10 cellular contexts compared by ENCODE assay signal in genomic region chr3:11226042-11226370, GRCh38. TPM values are rescaled to one million over a fixed set of nuclear protein-coding genes. Genes with fewer than 3 reads are reported as not detected.
DNase-seq lines count a peak whose midpoint lies in the region; ATAC-seq, FAIRE-seq and TF ChIP-seq lines count a peak whose summit lies in the region.
"Had no signal": no experiment of that assay in that cellular context is flagged by ENCODE, and none has a peak within 500 bp of the region (broad histone marks: within the 10 kb centered on the region; RNA-seq: fewer than 3 reads in every experiment).

No MANE protein-coding gene starts in this region.

- peak overlapping the region; percentile 5 for H3K4me3 Mint-ChIP-seq in astrocyte (ENCODE audit: unreplicated experiment)

- peaks cover 2% of the 10 kb centered on the region for H3K9me3 Mint-ChIP-seq in astrocyte (ENCODE audit: unreplicated experiment)

- no peak overlapping the region for H3K4me3 ChIP-seq in SK-N-SH (ENCODE audit: low read depth in 2 of 2, low read length in 1 of 2)
- peak overlapping the region; percentile 50 for H3K4me3 ChIP-seq in astrocyte (ENCODE audit: insufficient read depth, low read depth, low read length)
- H3K4me3 ChIP-seq in lower lobe of right lung: peak overlapping the region; percentile 47
- H3K4me3 ChIP-seq in subcutaneous abdominal adipose tissue (ENCODE audit: low read depth in 1 of 5, low read length in 5 of 5): peak overlapping the region in 3 of 5 donors; percentile 35 to 51 (median 42)

- H3K27ac Mint-ChIP-seq in astrocyte (ENCODE audit: unreplicated experiment): peak overlapping the region; percentile 95

- no peaks in the 10 kb centered on the region for H3K27me3 Mint-ChIP-seq in astrocyte (ENCODE audit: low read depth, unreplicated experiment)

- CTCF ChIA-PET in SK-N-SH (lab: Yijun Ruan, JAX): interaction anchor here (1.2 kb wide), 1 partner anchor 10 kb away, joined by 3 read pairs; no protein-coding TSS in a partner anchor

- intact Hi-C loops in lower lobe of right lung (cut with DNase I): no loop called here

- H3K4me2 ChIP-seq in SK-N-SH (peak overlapping the region; percentile 12; the same call in 1 of the 2 replicates), astrocyte (ENCODE audit: low read length) (peak overlapping the region; percentile 85)

- H3K4me1 Mint-ChIP-seq in astrocyte (ENCODE audit: low read depth, unreplicated experiment): peaks cover 14% of the 10 kb centered on the region

- H3K9me3 ChIP-seq in SK-N-SH: no peaks in the 10 kb centered on the region
- no peaks in the 10 kb centered on the region for H3K9me3 ChIP-seq in astrocyte (ENCODE audit: insufficient read depth, low read depth, low read length)
- no peaks in the 10 kb centered on the region for H3K9me3 ChIP-seq in lower lobe of right lung
- no peaks in the 10 kb centered on the region for H3K9me3 ChIP-seq in subcutaneous abdominal adipose tissue (ENCODE audit: control insufficient read depth in 5 of 5, low read length in 5 of 5)

- FAIRE-seq in astrocyte (lab: Jason Lieb, UNC): no peak

- TF ChIP-seq RAD21 in SK-N-SH (IDR thresholded peaks at IDR 0.05; ENCODE audit: low read length): no peak

- H3K9ac ChIP-seq in SK-N-SH: no peak overlapping the region; the same call in 1 of the 2 replicates
- peak overlapping the region; percentile 79 for H3K9ac ChIP-seq in astrocyte (ENCODE audit: low read length)
- H3K9ac ChIP-seq in subcutaneous abdominal adipose tissue (ENCODE audit: low read length in 5 of 5): peak overlapping the region in 1 of 5 donors; percentile 42

- H3K9me2 ChIP-seq in SK-N-SH: no peaks in the 10 kb centered on the region

- no peak for TF ChIP-seq EP300 in SK-N-SH (IDR thresholded peaks at IDR 0.05; ENCODE audit: borderline replicate concordance in 1 of 2, low read depth in 1 of 2, low read length in 1 of 2)

- peaks cover 5% of the 10 kb centered on the region for H3K36me3 Mint-ChIP-seq in astrocyte (ENCODE audit: low read depth, unreplicated experiment)

- DNase-seq in SK-N-SH: no peak
- no peak for DNase-seq in astrocyte (ENCODE audit: low read depth)
- DNase-seq in lower lobe of right lung: no peak
- DNase-seq in anterior cingulate cortex (lab: John Stamatoyannopoulos, UW): no peak
- DNase-seq in stimulated activated CD4-positive, alpha-beta T cell treated with anti-CD3 and anti-CD28 coated beads, Interleukin-12 subunit alpha, Interleukin-12 subunit beta, amount 100 ng/mL, for 4 hours: no peak
- DNase-seq: amniotic stem cell; NK-92 treated with Interleukin-12 subunit alpha and Interleukin-12 subunit beta, amount 100 ng/mL, for 24 hours had no signal

- H3K27me3 ChIP-seq in SK-N-SH (ENCODE audit: insufficient read depth): no peaks in the 10 kb centered on the region
- H3K27me3 ChIP-seq in astrocyte (ENCODE audit: insufficient read depth, low read length): no peaks in the 10 kb centered on the region
- no peaks in the 10 kb centered on the region for H3K27me3 ChIP-seq in lower lobe of right lung (ENCODE audit: low read depth)
- H3K27me3 ChIP-seq in subcutaneous abdominal adipose tissue (ENCODE audit: control insufficient read depth in 5 of 5, insufficient read depth in 4 of 5, low read length in 5 of 5): no peaks in the 10 kb centered on the region

- peak overlapping the region in 1 of 2 experiments; percentile 71; a peak in 2 of 4 replicates for H3K27ac ChIP-seq in SK-N-SH (ENCODE audit: low read depth in 2 of 2, low read length in 1 of 2)
- H3K27ac ChIP-seq in astrocyte (ENCODE audit: low read depth, low read length): peak overlapping the region; percentile 92
- peak overlapping the region; percentile 85 for H3K27ac ChIP-seq in lower lobe of right lung
- peak overlapping the region; percentile 70 for H3K27ac ChIP-seq in subcutaneous abdominal adipose tissue (ENCODE audit: low read depth, low read length)

- no peak for ATAC-seq in SK-N-SH treated with all-trans-retinoic acid at 6 μM for 48 hours
- no peak for ATAC-seq in lower lobe of right lung
- no peak for ATAC-seq in GM19463 (IDR thresholded peaks at IDR 0.05; ENCODE audit: unreplicated experiment)

- H3K4me1 ChIP-seq in SK-N-SH (ENCODE audit: control insufficient read depth in 1 of 2, insufficient read depth in 2 of 2, low read depth in 1 of 2, low read length in 1 of 2): peaks cover 0 to 10% of the 10 kb centered on the region in 2 experiments; a peak in 1 of 4 replicates
- H3K4me1 ChIP-seq in astrocyte (ENCODE audit: insufficient read depth, low read length): peaks cover 14% of the 10 kb centered on the region
- peaks cover 35% of the 10 kb centered on the region for H3K4me1 ChIP-seq in lower lobe of right lung
- peaks cover 0 to 33% (median 17%) of the 10 kb centered on the region in 5 donors for H3K4me1 ChIP-seq in subcutaneous abdominal adipose tissue (ENCODE audit: control insufficient read depth in 5 of 5, insufficient read depth in 5 of 5, low read length in 5 of 5)

- H3K36me3 ChIP-seq in SK-N-SH (replicated peaks in 1 of 2; ENCODE audit: control insufficient read depth in 1 of 2, insufficient read depth in 2 of 2, low read length in 1 of 2): peaks cover 0 to 10% of the 10 kb centered on the region in 2 experiments
- peaks cover 3% of the 10 kb centered on the region for H3K36me3 ChIP-seq in astrocyte (ENCODE audit: insufficient read depth, low read length)
- no peaks in the 10 kb centered on the region for H3K36me3 ChIP-seq in lower lobe of right lung
- H3K36me3 ChIP-seq in subcutaneous abdominal adipose tissue (ENCODE audit: control insufficient read depth in 5 of 5, insufficient read depth in 5 of 5, low read length in 5 of 5): peaks cover 0 to 3% (median 0%) of the 10 kb centered on the region in 5 donors

- POLR2A ChIA-PET in SK-N-SH (lab: Yijun Ruan, JAX): no interaction called here

- H4K20me1 ChIP-seq in SK-N-SH (ENCODE audit: insufficient read depth) (no peaks in the 10 kb centered on the region), astrocyte (ENCODE audit: insufficient read depth, low read length) (no peaks in the 10 kb centered on the region)

- 90% methylated on average over 6 of the region's 6 CpGs for WGBS in SK-N-SH (ENCODE audit: low lambda C conversion rate)

- TF ChIP-seq CTCF in SK-N-SH (IDR thresholded peaks at IDR 0.05): no peak
- TF ChIP-seq CTCF in astrocyte (IDR thresholded peaks at IDR 0.05; ENCODE audit: insufficient read depth, low read depth, low read length): no peak
- no peak for TF ChIP-seq CTCF in lower lobe of right lung (IDR thresholded peaks at IDR 0.05)

- peaks cover 95% of the 10 kb centered on the region for H3K79me2 ChIP-seq in SK-N-SH (ENCODE audit: insufficient read depth)
- peaks cover 46% of the 10 kb centered on the region for H3K79me2 ChIP-seq in astrocyte (ENCODE audit: insufficient read depth, low read length)

- H2AFZ ChIP-seq in SK-N-SH (ENCODE audit: low read depth): no peak overlapping the region
- H2AFZ ChIP-seq in astrocyte (ENCODE audit: low read depth, low read length): peak overlapping the region; percentile 64

- peaks cover 5% of the 10 kb centered on the region for H3F3A ChIP-seq in SK-N-SH (replicated peaks; ENCODE audit: insufficient read depth)

TF ChIP-seq in SK-N-SH, 30 proteins besides CTCF, POLR2A, EP300 and RAD21:
- TF ChIP-seq, protein P1, sequence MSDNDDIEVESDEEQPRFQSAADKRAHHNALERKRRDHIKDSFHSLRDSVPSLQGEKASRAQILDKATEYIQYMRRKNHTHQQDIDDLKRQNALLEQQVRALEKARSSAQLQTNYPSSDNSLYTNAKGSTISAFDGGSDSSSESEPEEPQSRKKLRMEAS (IDR thresholded peaks at IDR 0.05; ENCODE audit: low read depth): no peak
- no peak for TF ChIP-seq USF1 (IDR thresholded peaks at IDR 0.05; ENCODE audit: borderline replicate concordance, low read depth)
- TF ChIP-seq, protein P2, sequence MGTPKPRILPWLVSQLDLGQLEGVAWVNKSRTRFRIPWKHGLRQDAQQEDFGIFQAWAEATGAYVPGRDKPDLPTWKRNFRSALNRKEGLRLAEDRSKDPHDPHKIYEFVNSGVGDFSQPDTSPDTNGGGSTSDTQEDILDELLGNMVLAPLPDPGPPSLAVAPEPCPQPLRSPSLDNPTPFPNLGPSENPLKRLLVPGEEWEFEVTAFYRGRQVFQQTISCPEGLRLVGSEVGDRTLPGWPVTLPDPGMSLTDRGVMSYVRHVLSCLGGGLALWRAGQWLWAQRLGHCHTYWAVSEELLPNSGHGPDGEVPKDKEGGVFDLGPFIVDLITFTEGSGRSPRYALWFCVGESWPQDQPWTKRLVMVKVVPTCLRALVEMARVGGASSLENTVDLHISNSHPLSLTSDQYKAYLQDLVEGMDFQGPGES (IDR thresholded peaks at IDR 0.05; ENCODE audit: low read depth, low read length): no peak

TF ChIP-seq in SK-N-SH treated with all-trans-retinoic acid at 6 μM for 48 hours, 23 proteins besides CTCF, POLR2A, EP300 and RAD21 (continues in another document):
- no peak for TF ChIP-seq RARB (CRISPR knock-in tag; IDR thresholded peaks at IDR 0.05)
- TF ChIP-seq SNAI2 (CRISPR knock-in tag; IDR thresholded peaks at IDR 0.05): no peak
- TF ChIP-seq, protein P3, sequence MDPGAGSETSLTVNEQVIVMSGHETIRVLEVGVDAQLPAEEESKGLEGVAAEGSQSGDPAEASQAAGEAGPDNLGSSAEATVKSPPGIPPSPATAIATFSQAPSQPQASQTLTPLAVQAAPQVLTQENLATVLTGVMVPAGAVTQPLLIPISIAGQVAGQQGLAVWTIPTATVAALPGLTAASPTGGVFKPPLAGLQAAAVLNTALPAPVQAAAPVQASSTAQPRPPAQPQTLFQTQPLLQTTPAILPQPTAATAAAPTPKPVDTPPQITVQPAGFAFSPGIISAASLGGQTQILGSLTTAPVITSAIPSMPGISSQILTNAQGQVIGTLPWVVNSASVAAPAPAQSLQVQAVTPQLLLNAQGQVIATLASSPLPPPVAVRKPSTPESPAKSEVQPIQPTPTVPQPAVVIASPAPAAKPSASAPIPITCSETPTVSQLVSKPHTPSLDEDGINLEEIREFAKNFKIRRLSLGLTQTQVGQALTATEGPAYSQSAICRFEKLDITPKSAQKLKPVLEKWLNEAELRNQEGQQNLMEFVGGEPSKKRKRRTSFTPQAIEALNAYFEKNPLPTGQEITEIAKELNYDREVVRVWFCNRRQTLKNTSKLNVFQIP (CRISPR knock-in tag; IDR thresholded peaks at IDR 0.05; ENCODE audit: borderline replicate concordance, low read depth): no peak
- TF ChIP-seq ZNF8 (CRISPR knock-in tag; IDR thresholded peaks at IDR 0.05): no peak

RNA-seq across cellular contexts. Expression of gene ATG7, which starts 46.2 kb away (rescaled TPM):
- 29.5 and 44.5 TPM in 2 replicates for polyA plus RNA-seq in SK-N-SH (2012; rRNA removed)
- polyA plus RNA-seq in SK-N-SH (2012; cell fraction: cytosol; rRNA removed): 30.6 and 32.5 TPM in 2 replicates
- 56.7 and 62.5 TPM in 2 replicates for polyA plus RNA-seq in SK-N-SH (2012; cell fraction: nucleus; rRNA removed)
- 24.8 and 29.5 TPM in 2 replicates for total RNA-seq in astrocyte
- 61.7 TPM for total RNA-seq in lower lobe of right lung

Comparison
In these comparisons a context has a peak if more than half of its experiments do, and no peak if none do; other contexts are left out.
1. H3K4me3 ChIP-seq: peak in astrocyte (single experiment), lower lobe of right lung (single experiment) and subcutaneous abdominal adipose tissue (3 of 5); none in SK-N-SH (0 of 2).